Comparison of ENCODE assay signal across 15 cellular contexts in genomic region chr2:218063541-218064295, GRCh38. TPM values are rescaled to one million over a fixed set of nuclear protein-coding genes. Genes with fewer than 3 reads are reported as not detected.
DNase-seq lines count a peak whose midpoint lies in the region; ATAC-seq and FAIRE-seq lines count a peak whose summit lies in the region.
"Had no signal": no experiment of that assay in that cellular context is flagged by ENCODE, and none has a peak within 500 bp of the region (broad histone marks: within the 10 kb centered on the region; RNA-seq: fewer than 3 reads in every experiment).

No MANE protein-coding gene starts in this region.

- ATAC-seq in GM18867 (IDR thresholded peaks at IDR 0.05; ENCODE audit: unreplicated experiment) (peak; percentile 93), GM21619 (IDR thresholded peaks at IDR 0.05; ENCODE audit: unreplicated experiment) (peak; percentile 80), HG03442 (IDR thresholded peaks at IDR 0.05; ENCODE audit: unreplicated experiment) (peak; percentile 84)

- DNase-seq in mesenteric fat pad (ENCODE audit: low spot score): peak; percentile 87
- DNase-seq in urothelium cell line (ENCODE audit: low spot score): no peak
- DNase-seq in NCI-H2081 treated with DMSO at 0.1 percent for 48 hours (lab: John Stamatoyannopoulos, UW): no peak
- no peak for DNase-seq in HCEC 1CT
- no peak for DNase-seq in mucosa of gallbladder (ENCODE audit: low spot score)
- DNase-seq: activated CD4-positive, alpha-beta T cell treated with anti-CD3 and anti-CD28 coated beads, Interleukin-2, amount 50 U/mL, for 48 hours; anterior cingulate cortex; DND-41; NCI-H1092 had no signal

- no peak for FAIRE-seq in urothelium cell line (lab: Jason Lieb, UNC)

RNA-seq across cellular contexts. Expression of gene RUFY4, which starts 5.3 kb away (rescaled TPM):
- total RNA-seq in mesenteric fat pad (0.42 TPM), mucosa of gallbladder (0.17 TPM)
- total RNA-seq: epithelial cell of proximal tubule, kidney epithelial cell, pulmonary artery endothelial cell had no signal
